In the genomic region with DNA sequence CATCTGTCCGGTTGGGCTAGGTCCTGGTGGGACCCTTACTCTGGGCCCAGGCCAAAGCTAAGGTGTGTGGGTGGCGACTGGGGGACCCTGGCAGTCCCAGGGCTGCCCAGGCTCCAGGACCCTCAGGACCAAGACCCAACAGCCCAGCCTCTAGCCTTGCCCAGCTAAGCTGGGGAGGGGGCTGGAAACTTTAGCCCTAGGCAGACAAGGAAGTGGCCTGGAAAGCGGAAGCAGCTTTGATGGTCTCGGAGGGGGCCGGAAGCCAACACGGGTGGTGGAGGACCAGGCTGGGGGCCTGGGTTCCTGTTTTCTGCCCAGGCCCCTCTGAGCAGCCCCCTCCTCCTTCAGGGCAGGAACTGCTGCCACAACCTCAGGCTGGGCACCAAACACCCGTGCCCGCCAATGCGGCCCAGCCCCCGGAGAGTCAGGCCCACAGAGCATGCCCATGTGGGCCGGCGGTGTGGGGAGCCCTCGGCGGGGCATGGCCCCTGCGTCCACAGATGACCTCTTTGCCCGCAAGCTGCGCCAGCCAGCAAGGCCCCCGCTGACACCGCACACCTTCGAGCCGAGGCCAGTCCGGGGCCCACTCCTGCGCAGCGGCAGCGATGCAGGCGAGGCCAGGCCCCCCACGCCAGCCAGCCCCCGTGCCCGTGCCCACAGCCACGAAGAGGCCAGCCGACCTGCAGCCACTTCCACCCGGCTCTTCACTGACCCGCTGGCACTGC, we compare ENCODE assay signal across 1 cellular context.
TF ChIP-seq lines count a peak whose summit lies in the region.

No MANE protein-coding gene starts in this region.

TF ChIP-seq in GM23338, 12 proteins besides CTCF, POLR2A, EP300 and RAD21 (continued from another document):
- TF ChIP-seq, protein P1, sequence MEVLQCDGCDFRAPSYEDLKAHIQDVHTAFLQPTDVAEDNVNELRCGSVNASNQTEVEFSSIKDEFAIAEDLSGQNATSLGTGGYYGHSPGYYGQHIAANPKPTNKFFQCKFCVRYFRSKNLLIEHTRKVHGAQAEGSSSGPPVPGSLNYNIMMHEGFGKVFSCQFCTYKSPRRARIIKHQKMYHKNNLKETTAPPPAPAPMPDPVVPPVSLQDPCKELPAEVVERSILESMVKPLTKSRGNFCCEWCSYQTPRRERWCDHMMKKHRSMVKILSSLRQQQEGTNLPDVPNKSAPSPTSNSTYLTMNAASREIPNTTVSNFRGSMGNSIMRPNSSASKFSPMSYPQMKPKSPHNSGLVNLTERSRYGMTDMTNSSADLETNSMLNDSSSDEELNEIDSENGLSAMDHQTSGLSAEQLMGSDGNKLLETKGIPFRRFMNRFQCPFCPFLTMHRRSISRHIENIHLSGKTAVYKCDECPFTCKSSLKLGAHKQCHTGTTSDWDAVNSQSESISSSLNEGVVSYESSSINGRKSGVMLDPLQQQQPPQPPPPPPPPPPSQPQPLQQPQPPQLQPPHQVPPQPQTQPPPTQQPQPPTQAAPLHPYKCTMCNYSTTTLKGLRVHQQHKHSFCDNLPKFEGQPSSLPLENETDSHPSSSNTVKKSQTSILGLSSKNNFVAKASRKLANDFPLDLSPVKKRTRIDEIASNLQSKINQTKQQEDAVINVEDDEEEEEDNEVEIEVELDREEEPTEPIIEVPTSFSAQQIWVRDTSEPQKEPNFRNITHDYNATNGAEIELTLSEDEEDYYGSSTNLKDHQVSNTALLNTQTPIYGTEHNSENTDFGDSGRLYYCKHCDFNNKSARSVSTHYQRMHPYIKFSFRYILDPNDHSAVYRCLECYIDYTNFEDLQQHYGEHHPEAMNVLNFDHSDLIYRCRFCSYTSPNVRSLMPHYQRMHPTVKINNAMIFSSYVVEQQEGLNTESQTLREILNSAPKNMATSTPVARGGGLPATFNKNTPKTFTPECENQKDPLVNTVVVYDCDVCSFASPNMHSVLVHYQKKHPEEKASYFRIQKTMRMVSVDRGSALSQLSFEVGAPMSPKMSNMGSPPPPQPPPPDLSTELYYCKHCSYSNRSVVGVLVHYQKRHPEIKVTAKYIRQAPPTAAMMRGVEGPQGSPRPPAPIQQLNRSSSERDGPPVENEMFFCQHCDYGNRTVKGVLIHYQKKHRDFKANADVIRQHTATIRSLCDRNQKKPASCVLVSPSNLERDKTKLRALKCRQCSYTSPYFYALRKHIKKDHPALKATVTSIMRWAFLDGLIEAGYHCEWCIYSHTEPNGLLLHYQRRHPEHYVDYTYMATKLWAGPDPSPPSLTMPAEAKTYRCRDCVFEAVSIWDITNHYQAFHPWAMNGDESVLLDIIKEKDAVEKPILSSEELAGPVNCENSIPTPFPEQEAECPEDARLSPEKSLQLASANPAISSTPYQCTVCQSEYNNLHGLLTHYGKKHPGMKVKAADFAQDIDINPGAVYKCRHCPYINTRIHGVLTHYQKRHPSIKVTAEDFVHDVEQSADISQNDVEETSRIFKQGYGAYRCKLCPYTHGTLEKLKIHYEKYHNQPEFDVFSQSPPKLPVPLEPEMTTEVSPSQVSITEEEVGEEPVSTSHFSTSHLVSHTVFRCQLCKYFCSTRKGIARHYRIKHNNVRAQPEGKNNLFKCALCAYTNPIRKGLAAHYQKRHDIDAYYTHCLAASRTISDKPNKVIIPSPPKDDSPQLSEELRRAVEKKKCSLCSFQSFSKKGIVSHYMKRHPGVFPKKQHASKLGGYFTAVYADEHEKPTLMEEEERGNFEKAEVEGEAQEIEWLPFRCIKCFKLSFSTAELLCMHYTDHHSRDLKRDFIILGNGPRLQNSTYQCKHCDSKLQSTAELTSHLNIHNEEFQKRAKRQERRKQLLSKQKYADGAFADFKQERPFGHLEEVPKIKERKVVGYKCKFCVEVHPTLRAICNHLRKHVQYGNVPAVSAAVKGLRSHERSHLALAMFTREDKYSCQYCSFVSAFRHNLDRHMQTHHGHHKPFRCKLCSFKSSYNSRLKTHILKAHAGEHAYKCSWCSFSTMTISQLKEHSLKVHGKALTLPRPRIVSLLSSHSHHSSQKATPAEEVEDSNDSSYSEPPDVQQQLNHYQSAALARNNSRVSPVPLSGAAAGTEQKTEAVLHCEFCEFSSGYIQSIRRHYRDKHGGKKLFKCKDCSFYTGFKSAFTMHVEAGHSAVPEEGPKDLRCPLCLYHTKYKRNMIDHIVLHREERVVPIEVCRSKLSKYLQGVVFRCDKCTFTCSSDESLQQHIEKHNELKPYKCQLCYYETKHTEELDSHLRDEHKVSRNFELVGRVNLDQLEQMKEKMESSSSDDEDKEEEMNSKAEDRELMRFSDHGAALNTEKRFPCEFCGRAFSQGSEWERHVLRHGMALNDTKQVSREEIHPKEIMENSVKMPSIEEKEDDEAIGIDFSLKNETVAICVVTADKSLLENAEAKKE (CRISPR knock-in tag; IDR thresholded peaks at IDR 0.05) = no peak
- TF ChIP-seq CREB1 (CRISPR knock-in tag; IDR thresholded peaks at IDR 0.05; ENCODE audit: low read depth) = no peak
- TF ChIP-seq STAT1 (IDR thresholded peaks at IDR 0.05; ENCODE audit: unreplicated experiment) = no peak
- TF ChIP-seq EZH2phosphoT487 (IDR thresholded peaks at IDR 0.05; ENCODE audit: unreplicated experiment) = no peak
- TF ChIP-seq, protein P2, sequence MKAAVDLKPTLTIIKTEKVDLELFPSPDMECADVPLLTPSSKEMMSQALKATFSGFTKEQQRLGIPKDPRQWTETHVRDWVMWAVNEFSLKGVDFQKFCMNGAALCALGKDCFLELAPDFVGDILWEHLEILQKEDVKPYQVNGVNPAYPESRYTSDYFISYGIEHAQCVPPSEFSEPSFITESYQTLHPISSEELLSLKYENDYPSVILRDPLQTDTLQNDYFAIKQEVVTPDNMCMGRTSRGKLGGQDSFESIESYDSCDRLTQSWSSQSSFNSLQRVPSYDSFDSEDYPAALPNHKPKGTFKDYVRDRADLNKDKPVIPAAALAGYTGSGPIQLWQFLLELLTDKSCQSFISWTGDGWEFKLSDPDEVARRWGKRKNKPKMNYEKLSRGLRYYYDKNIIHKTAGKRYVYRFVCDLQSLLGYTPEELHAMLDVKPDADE (IDR thresholded peaks at IDR 0.05) = no peak
- no peak for TF ChIP-seq POLR2AphosphoS5 (IDR thresholded peaks at IDR 0.05; ENCODE audit: low read depth)
- no peak for TF ChIP-seq JUNB (IDR thresholded peaks at IDR 0.05; ENCODE audit: unreplicated experiment)
- no peak for TF ChIP-seq ZNF331 (CRISPR knock-in tag; IDR thresholded peaks at IDR 0.05; ENCODE audit: low read depth)
- no peak for TF ChIP-seq EZH2 (IDR thresholded peaks at IDR 0.05; ENCODE audit: low read depth, unreplicated experiment)
- TF ChIP-seq, protein P3, sequence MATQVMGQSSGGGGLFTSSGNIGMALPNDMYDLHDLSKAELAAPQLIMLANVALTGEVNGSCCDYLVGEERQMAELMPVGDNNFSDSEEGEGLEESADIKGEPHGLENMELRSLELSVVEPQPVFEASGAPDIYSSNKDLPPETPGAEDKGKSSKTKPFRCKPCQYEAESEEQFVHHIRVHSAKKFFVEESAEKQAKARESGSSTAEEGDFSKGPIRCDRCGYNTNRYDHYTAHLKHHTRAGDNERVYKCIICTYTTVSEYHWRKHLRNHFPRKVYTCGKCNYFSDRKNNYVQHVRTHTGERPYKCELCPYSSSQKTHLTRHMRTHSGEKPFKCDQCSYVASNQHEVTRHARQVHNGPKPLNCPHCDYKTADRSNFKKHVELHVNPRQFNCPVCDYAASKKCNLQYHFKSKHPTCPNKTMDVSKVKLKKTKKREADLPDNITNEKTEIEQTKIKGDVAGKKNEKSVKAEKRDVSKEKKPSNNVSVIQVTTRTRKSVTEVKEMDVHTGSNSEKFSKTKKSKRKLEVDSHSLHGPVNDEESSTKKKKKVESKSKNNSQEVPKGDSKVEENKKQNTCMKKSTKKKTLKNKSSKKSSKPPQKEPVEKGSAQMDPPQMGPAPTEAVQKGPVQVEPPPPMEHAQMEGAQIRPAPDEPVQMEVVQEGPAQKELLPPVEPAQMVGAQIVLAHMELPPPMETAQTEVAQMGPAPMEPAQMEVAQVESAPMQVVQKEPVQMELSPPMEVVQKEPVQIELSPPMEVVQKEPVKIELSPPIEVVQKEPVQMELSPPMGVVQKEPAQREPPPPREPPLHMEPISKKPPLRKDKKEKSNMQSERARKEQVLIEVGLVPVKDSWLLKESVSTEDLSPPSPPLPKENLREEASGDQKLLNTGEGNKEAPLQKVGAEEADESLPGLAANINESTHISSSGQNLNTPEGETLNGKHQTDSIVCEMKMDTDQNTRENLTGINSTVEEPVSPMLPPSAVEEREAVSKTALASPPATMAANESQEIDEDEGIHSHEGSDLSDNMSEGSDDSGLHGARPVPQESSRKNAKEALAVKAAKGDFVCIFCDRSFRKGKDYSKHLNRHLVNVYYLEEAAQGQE (IDR thresholded peaks at IDR 0.05; ENCODE audit: unreplicated experiment) = no peak
TF ChIP-seq in GM23338: peak in this region for 0.
